8 cellular contexts compared by ENCODE assay signal in the genomic region with DNA sequence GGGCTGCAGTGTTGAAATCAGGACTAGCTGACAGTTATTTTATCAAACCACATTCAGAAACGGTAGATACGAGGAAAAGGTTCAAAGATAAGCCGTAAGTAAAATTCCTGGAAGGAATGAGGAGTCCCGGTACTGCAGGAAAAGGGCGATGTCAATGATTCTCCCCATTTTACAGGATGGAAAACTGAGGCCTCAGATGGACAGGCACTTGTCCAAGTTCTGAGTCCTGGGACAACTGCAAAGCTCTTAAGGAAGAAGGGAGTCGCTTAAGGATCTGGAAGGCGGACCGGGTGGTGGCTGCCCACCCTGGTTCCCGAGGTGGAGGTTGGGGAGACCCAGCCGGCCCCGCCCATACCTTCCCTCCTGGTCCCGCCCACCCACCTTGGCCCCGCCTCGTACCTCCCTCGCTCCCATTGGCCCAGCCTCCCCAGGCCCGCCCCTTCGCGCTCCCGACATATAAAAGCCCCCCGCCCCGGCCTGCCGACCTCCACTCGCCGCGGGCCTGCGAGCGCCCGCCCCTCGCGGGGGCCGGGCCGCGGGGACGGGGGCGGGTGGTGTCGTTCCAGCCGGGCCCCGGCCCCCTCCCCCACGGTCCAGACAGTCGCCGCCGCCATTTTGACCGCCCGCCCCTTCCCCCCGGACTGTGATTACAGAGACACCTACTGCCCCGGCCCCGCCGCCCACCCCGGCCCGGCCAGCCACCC. TPM values are rescaled to one million over a fixed set of nuclear protein-coding genes. Genes with fewer than 3 reads are reported as not detected.
DNase-seq lines count a peak whose midpoint lies in the region; ATAC-seq and TF ChIP-seq lines count a peak whose summit lies in the region.

No MANE protein-coding gene starts in this region.

- H3K36me3 ChIP-seq in H7 (replicated peaks; ENCODE audit: control insufficient read depth, insufficient read depth, low read length) = no peaks in the 10 kb centered on the region
- no peaks in the 10 kb centered on the region for H3K36me3 ChIP-seq in adrenal gland (replicated peaks in 1 of 2)
- no peaks in the 10 kb centered on the region for H3K36me3 ChIP-seq in right atrium auricular region
- H3K36me3 ChIP-seq in prostate gland = no peaks in the 10 kb centered on the region
- no peaks in the 10 kb centered on the region for H3K36me3 ChIP-seq in upper lobe of left lung

- intact Hi-C loops in adrenal gland (cut with DNase I) = no loop called here
- intact Hi-C loops in prostate gland (cut with DNase I) = loop anchor here (2.0 to 5.0 kb wide), 2 partner anchors 53 to 67 kb away; a partner anchor contains a TSS

- DNase-seq in DMS53 (lab: John Stamatoyannopoulos, UW) (peak; percentile 87), H7 (peak; percentile 97), NCI-H1048 (lab: John Stamatoyannopoulos, UW) (peak; percentile 28), T-helper 1 cell (peak; percentile 88 to 95 (median 92)), adrenal gland (peak; percentile 92 to 97 (median 94)), right atrium auricular region (ENCODE audit: low spot score) (peak; percentile 87), prostate gland (ENCODE audit: low spot score) (peak; percentile 92), upper lobe of left lung (peak; percentile 94 to 97)

- H3K9me3 ChIP-seq in adrenal gland (replicated peaks in 1 of 3) = no peaks in the 10 kb centered on the region
- no peaks in the 10 kb centered on the region for H3K9me3 ChIP-seq in right atrium auricular region
- H3K9me3 ChIP-seq in prostate gland = no peaks in the 10 kb centered on the region
- no peaks in the 10 kb centered on the region for H3K9me3 ChIP-seq in upper lobe of left lung

- H3K27ac ChIP-seq in adrenal gland (peak overlapping the region; percentile 71 to 97 (median 95)), right atrium auricular region (peak overlapping the region; percentile 98 to 99), prostate gland (peak overlapping the region; percentile 99 to 100), upper lobe of left lung (peak overlapping the region; percentile 97 to 100 (median 100))

- H3K27me3 ChIP-seq in H7 (ENCODE audit: control insufficient read depth, insufficient read depth, low read length) (no peaks in the 10 kb centered on the region), adrenal gland (no peaks in the 10 kb centered on the region), right atrium auricular region (no peaks in the 10 kb centered on the region), prostate gland (replicated peaks; ENCODE audit: insufficient read depth) (no peaks in the 10 kb centered on the region), upper lobe of left lung (no peaks in the 10 kb centered on the region)

- TF ChIP-seq CTCF in adrenal gland (IDR thresholded peaks at IDR 0.05) (no peak), right atrium auricular region (IDR thresholded peaks at IDR 0.05) (no peak), prostate gland (IDR thresholded peaks at IDR 0.05) (no peak), upper lobe of left lung (IDR thresholded peaks at IDR 0.05) (no peak)

- TF ChIP-seq EP300 in upper lobe of left lung (IDR thresholded peaks at IDR 0.05) = peak in 1 of 4 donors; percentile 2

- WGBS in adrenal gland, 4 donors = 2 to 17% (median 7%) methylated on average over 8 to 49 of the region's 50 CpGs
- 22% methylated on average over 13 of the region's 50 CpGs for WGBS in prostate gland
- WGBS in upper lobe of left lung, 2 donors = 8 to 20% methylated on average over 9 to 25 of the region's 50 CpGs

- H3K4me3 ChIP-seq in H7 (ENCODE audit: insufficient read depth, low read depth, low read length) (peak overlapping the region; percentile 75), adrenal gland (peak overlapping the region in 3 of 4 donors; percentile 33 to 99 (median 78)), right atrium auricular region (peak overlapping the region; percentile 81 to 92), prostate gland (peak overlapping the region; percentile 94 to 99), upper lobe of left lung (peak overlapping the region; percentile 72 to 91 (median 83))

- H3K4me1 ChIP-seq in adrenal gland (replicated peaks in 1 of 2) (peaks cover 15 to 24% of the 10 kb centered on the region in 2 donors), right atrium auricular region (peaks cover 0 to 39% of the 10 kb centered on the region in 2 donors), prostate gland (replicated peaks) (no peaks in the 10 kb centered on the region), upper lobe of left lung (peaks cover 33 to 42% (median 39%) of the 10 kb centered on the region in 4 donors)

- ATAC-seq in upper lobe of left lung (ENCODE audit: low FRiP score in 2 of 2) = peak; percentile 84 to 85

- peak; percentile 18 to 44 for TF ChIP-seq POLR2A in adrenal gland (IDR thresholded peaks at IDR 0.05)
- TF ChIP-seq POLR2A in prostate gland (IDR thresholded peaks at IDR 0.05) = peak; percentile 28
- peak in 2 of 4 donors; percentile 2 to 68 for TF ChIP-seq POLR2A in upper lobe of left lung (IDR thresholded peaks at IDR 0.05)

RNA-seq across cellular contexts. Expression of a gene that starts 0.6 kb away (rescaled TPM):
- 6.4 and 6.9 TPM in 2 replicates for total RNA-seq in H7 (2014; rRNA removed; shearing (Covaris generic))
- total RNA-seq in adrenal gland (10 to 100 TPM in 3 of 8 donors, 1 to 10 TPM in 5; 5.6 to 21.4 (median 8.3) TPM), right atrium auricular region (1 to 10 TPM; 3.2 to 5.2 TPM), prostate gland (10 to 100 TPM in 1 of 2 donors, 1 to 10 TPM in 1; 9.2 to 12.7 TPM), upper lobe of left lung (10 to 100 TPM in 5 of 6 donors, 1 to 10 TPM in 1; 6.0 to 22.3 (median 15.5) TPM)
- polyA plus RNA-seq in adrenal gland = 10 to 100 TPM in 1 of 3 donors, 1 to 10 TPM in 2; 1.4 to 15.4 (median 6.8) TPM

RNA-seq across cellular contexts. Expression of a gene that starts 22.4 kb away (rescaled TPM):
- not detected in 2 replicates for total RNA-seq in H7 (2014; rRNA removed; shearing (Covaris generic))
- not detected for total RNA-seq in adrenal gland
- not detected for polyA plus RNA-seq in adrenal gland
- total RNA-seq in right atrium auricular region = not detected
- not detected for total RNA-seq in prostate gland
- total RNA-seq in upper lobe of left lung = under 1 TPM in 1 of 6 donors, not detected in 5; 0.43 TPM

RNA-seq across cellular contexts. Expression of a gene that starts 26.0 kb away (rescaled TPM):
- 8.8 and 10.1 TPM in 2 replicates for total RNA-seq in H7 (2014; rRNA removed; shearing (Covaris generic))
- total RNA-seq in adrenal gland = 1 to 10 TPM; 1.2 to 5.2 (median 4.1) TPM
- polyA plus RNA-seq in adrenal gland = 1 to 10 TPM; 1.6 to 3.6 (median 2.5) TPM
- total RNA-seq in right atrium auricular region = 1 to 10 TPM; 3.5 to 3.7 TPM
- total RNA-seq in prostate gland = 1 to 10 TPM; 4.7 to 8.3 TPM
- total RNA-seq in upper lobe of left lung = 10 to 100 TPM in 5 of 6 donors, 1 to 10 TPM in 1; 9.3 to 24.4 (median 14.6) TPM

RNA-seq across cellular contexts. Expression of a gene that starts 53.2 kb away (rescaled TPM):
- 73.3 and 92.9 TPM in 2 replicates for total RNA-seq in H7 (2014; rRNA removed; shearing (Covaris generic))
- 10 to 100 TPM in 6 of 8 donors, 1 to 10 TPM in 2; 7.6 to 22.8 (median 12.8) TPM for total RNA-seq in adrenal gland
- polyA plus RNA-seq in adrenal gland = 100 to 1,000 TPM in 1 of 3 donors, 10 to 100 TPM in 1, 1 to 10 TPM in 1; 6.7 to 147 (median 54.1) TPM
- total RNA-seq in right atrium auricular region = 10 to 100 TPM; 10.6 to 12.2 TPM
- total RNA-seq in prostate gland = 10 to 100 TPM; 18.6 to 47.4 TPM
- total RNA-seq in upper lobe of left lung = 10 to 100 TPM; 20.5 to 51.3 (median 39.0) TPM

RNA-seq across cellular contexts. Expression of a gene that starts 56.3 kb away (rescaled TPM):
- 8.1 and 9.4 TPM in 2 replicates for total RNA-seq in H7 (2014; rRNA removed; shearing (Covaris generic))
- under 1 TPM in 3 of 8 donors, not detected in 5; 0.63 to 0.76 (median 0.69) TPM for total RNA-seq in adrenal gland
- polyA plus RNA-seq in adrenal gland = 1 to 10 TPM in 1 of 3 donors, under 1 TPM in 2; 0.18 to 1.9 (median 0.27) TPM
- total RNA-seq in right atrium auricular region = under 1 TPM; 0.28 to 0.37 TPM
- 10 to 100 TPM in 1 of 2 donors, 1 to 10 TPM in 1; 1.8 to 16.1 TPM for total RNA-seq in prostate gland
- total RNA-seq in upper lobe of left lung = 100 to 1,000 TPM in 1 of 6 donors, 10 to 100 TPM in 2, 1 to 10 TPM in 2, under 1 TPM in 1; 0.15 to 123 (median 11.0) TPM

Comparison
In these comparisons a context has a peak if more than half of its experiments do, and no peak if none do; other contexts are left out.
1. Peak in every context shown above with its lines: DNase-seq, ATAC-seq, H3K4me3 ChIP-seq and H3K27ac ChIP-seq.
2. DNase-seq: peak in every context shown above with its lines; median percentile 97 in H7; 96 in upper lobe of left lung; 94 in adrenal gland; 92 in T-helper 1 cell; 92 in prostate gland; 87 in DMS53; 87 in right atrium auricular region; 28 in NCI-H1048.